21 cellular contexts compared by ENCODE assay signal in the genomic region with DNA sequence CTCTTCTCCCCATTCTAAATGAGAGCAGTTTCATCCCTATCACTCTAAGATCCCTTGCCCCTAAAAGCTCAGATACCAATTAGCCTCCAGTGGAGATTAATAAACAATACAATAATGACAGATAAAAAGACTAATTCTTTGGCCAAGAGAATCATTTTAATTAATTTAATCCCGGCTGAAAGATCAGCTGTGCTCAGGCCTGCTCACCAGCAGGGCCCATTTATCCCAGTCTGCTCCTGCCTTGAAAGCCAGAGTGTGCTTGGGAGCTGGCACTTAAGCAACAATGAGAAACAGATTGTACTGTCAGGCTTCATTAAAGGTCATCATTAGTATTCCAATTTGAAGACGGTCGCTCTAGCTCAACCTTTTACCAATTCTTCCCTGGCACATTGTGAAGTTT. TPM values are rescaled to one million over a fixed set of nuclear protein-coding genes. Genes with fewer than 3 reads are reported as not detected.
A peak's percentile ranks its signal among the peaks of the same experiment; 100 is the strongest.
DNase-seq lines count a peak whose midpoint lies in the region; ATAC-seq and TF ChIP-seq lines count a peak whose summit lies in the region.
"Had no signal": no experiment of that assay in that cellular context is flagged by ENCODE, and none has a peak within 500 bp of the region (broad histone marks: within the 10 kb centered on the region; RNA-seq: fewer than 3 reads in every experiment).

No MANE protein-coding gene starts in this region.

- H3K9me3 Mint-ChIP-seq in type B pancreatic cell: no peaks in the 10 kb centered on the region
- H3K9me3 Mint-ChIP-seq: CD8-positive, alpha-beta memory T cell had no signal

- DNase-seq in NCI-H2171 treated with DMSO at 0.1 percent for 48 hours (lab: John Stamatoyannopoulos, UW): peak; percentile 40
- no peak for DNase-seq in NCI-H2171 (lab: John Stamatoyannopoulos, UW)
- DNase-seq in NCI-H524 treated with DMSO at 0.1 percent for 48 hours (lab: John Stamatoyannopoulos, UW): peak; percentile 84
- DNase-seq in cerebellar cortex (ENCODE audit: low spot score): peak; percentile 50
- no peak for DNase-seq in type B pancreatic cell (ENCODE audit: extremely low spot score, unreplicated experiment)
- no peak for DNase-seq in SHP77 (lab: John Stamatoyannopoulos, UW)
- DNase-seq: AML-193; Calu3; CD8-positive, alpha-beta memory T cell; DMS79; GOT3; IMR-90; MV-4-11; NCI-H1105 treated with DMSO at 0.1 percent for 48 hours; NCI-H187; NCI-H226; NCI-H526 treated with DMSO at 0.1 percent for 48 hours; T-helper 1 cell had no signal

- no peak for TF ChIP-seq CTCF in type B pancreatic cell (conservative IDR thresholded peaks at IDR 0.05)

- ATAC-seq in HG03432 (IDR thresholded peaks at IDR 0.05; ENCODE audit: unreplicated experiment) (no peak), GM21360 (IDR thresholded peaks at IDR 0.05; ENCODE audit: unreplicated experiment) (no peak)
- ATAC-seq: HCT116 had no signal

- no peaks in the 10 kb centered on the region for H3K4me1 Mint-ChIP-seq in type B pancreatic cell (ENCODE audit: unreplicated experiment)
- H3K4me1 Mint-ChIP-seq: CD8-positive, alpha-beta memory T cell had no signal

- H3K4me3 Mint-ChIP-seq in type B pancreatic cell: no peak overlapping the region
- H3K4me3 Mint-ChIP-seq: CD8-positive, alpha-beta memory T cell had no signal

- peaks cover 69% of the 10 kb centered on the region for H3K27me3 Mint-ChIP-seq in type B pancreatic cell

- no peak overlapping the region for H3K27ac Mint-ChIP-seq in type B pancreatic cell
- H3K27ac Mint-ChIP-seq: CD8-positive, alpha-beta memory T cell had no signal

- no peaks in the 10 kb centered on the region for H3K36me3 Mint-ChIP-seq in type B pancreatic cell
- H3K36me3 Mint-ChIP-seq: CD8-positive, alpha-beta memory T cell had no signal

RNA-seq across cellular contexts. Expression of a gene that starts 36.1 kb away (rescaled TPM):
- total RNA-seq in type B pancreatic cell (ENCODE audit: low replicate concordance): 15.8 and 40.9 TPM in 2 replicates

Comparison
In these comparisons a context has a peak if more than half of its experiments do, and no peak if none do; other contexts are left out.
1. DNase-seq: peak in NCI-H2171 treated with DMSO at 0.1 percent for 48 hours (single experiment), NCI-H524 treated with DMSO at 0.1 percent for 48 hours (single experiment) and cerebellar cortex (single experiment); none in NCI-H2171 (single experiment), type B pancreatic cell (single experiment) and SHP77 (0 of 2).